ENCODE assay signal across 2 cellular contexts in genomic region chrX:69119122-69119521, GRCh38.
TF ChIP-seq lines count a peak whose summit lies in the region.

No MANE protein-coding gene starts in this region.

TF ChIP-seq in HEK293, 187 proteins besides CTCF, POLR2A, EP300 and RAD21:
- TF ChIP-seq ZNF677 (tag by site-specific recombination; IDR thresholded peaks at IDR 0.05), result no peak
- no peak for TF ChIP-seq ZNF473 (tag by site-specific recombination; IDR thresholded peaks at IDR 0.05)
- TF ChIP-seq ZBTB10 (tag by site-specific recombination; IDR thresholded peaks at IDR 0.05), result no peak
- TF ChIP-seq ZNF280D (tag by site-specific recombination; IDR thresholded peaks at IDR 0.05), result no peak
- TF ChIP-seq ZNF23 (tag by site-specific recombination; IDR thresholded peaks at IDR 0.05; ENCODE audit: borderline replicate concordance), result no peak

TF ChIP-seq in K562, 482 proteins besides CTCF, POLR2A, EP300 and RAD21:
- TF ChIP-seq KAT7 (CRISPR knock-in tag; IDR thresholded peaks at IDR 0.05; ENCODE audit: borderline replicate concordance) (no peak), PHF8 (IDR thresholded peaks at IDR 0.05; ENCODE audit: borderline replicate concordance, low read length) (no peak), GABPA (tag; conservative IDR thresholded peaks at IDR 0.05; ENCODE audit: low read depth) (no peak), EP400 (IDR thresholded peaks at IDR 0.05) (no peak), NFE2L1 (tag; IDR thresholded peaks at IDR 0.05; ENCODE audit: borderline replicate concordance, low read depth) (no peak), ATF2 (CRISPR knock-in tag; IDR thresholded peaks at IDR 0.05) (no peak), ZBTB40 (IDR thresholded peaks at IDR 0.05) (no peak), ZBTB40 (CRISPR knock-in tag; IDR thresholded peaks at IDR 0.05) (no peak), PCBP2 (IDR thresholded peaks at IDR 0.05; ENCODE audit: low read depth, low read length, poor library complexity, severe bottlenecking) (no peak), SMARCE1 (IDR thresholded peaks at IDR 0.05) (no peak)
